Comparison of ENCODE assay signal across 22 cellular contexts in the genomic region with DNA sequence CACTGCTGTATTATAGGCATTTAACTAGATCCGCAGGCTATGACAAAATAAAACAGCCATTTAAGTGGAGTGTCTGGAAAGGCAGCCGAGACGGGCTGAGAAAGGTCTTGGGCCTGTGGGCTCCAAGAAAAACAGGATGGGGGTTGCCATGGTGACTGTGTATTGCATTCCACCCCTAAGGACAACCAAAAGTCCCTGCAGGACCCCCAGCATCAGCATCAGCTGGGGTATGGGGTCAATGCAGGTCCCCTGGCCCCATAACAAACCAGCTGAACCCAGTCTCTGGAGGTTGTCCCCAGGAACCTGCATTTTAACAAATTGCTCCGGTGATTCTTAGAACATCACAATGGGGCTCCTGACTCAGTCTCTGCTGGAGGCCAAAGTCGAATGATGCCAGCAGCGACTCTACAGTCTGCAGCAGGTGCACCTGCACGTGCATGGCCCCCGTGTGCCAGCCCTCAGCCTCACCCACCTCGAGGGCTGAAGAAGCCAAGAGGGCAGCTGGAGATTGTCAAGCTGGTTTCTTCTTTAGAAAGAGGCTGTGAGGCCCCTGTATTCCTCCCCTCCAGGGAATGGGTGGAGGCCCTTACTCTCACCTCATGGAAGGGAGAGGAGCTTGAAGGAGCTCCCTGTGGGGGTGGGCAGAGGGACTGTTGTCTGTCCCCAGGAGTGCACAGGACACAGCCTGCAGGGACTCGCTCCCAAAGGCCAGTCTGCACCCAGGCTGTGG.
"Had no signal": no experiment of that assay in that cellular context is flagged by ENCODE, and none has a peak within 500 bp of the region (broad histone marks: within the 10 kb centered on the region; RNA-seq: fewer than 3 reads in every experiment).

No MANE protein-coding gene starts in this region.

- H3K27me3 ChIP-seq: brain microvascular endothelial cell had no signal

- H3K27ac ChIP-seq: brain microvascular endothelial cell had no signal

- H3K4me3 Mint-ChIP-seq: activated B cell treated with CpG ODN at 0.5 μM for 24 hours; activated CD4-positive, alpha-beta memory T cell treated with anti-CD3 and anti-CD28 coated beads for 36 hours; activated CD4-positive, alpha-beta T cell treated with anti-CD3 and anti-CD28 coated beads, Interleukin-2, amount 10 ng/mL, durations not matched to agents 7 days and 5 days; activated naive CD4-positive, alpha-beta T cell treated with anti-CD3 and anti-CD28 coated beads for 36 hours; activated naive CD8-positive, alpha-beta T cell; activated T-cell treated with anti-CD3 and anti-CD28 coated beads, Interleukin-2, amount 50 U/mL, for 4 hours; T-helper 1 cell treated with Interleukin-12 subunit alpha and Interleukin-12 subunit beta and Interleukin-4 antibody, amounts not matched to agents 30 μg/mL and 1 μg/mL, for 36 hours had no signal

- ATAC-seq: activated T-cell treated with anti-CD3 and anti-CD28 coated beads, Interleukin-2, amount 50 U/mL, for 4 hours; PC-3 had no signal

- DNase-seq: activated B cell treated with CpG ODN at 0.5 μM for 24 hours; activated CD4-positive, alpha-beta memory T cell treated with anti-CD3 and anti-CD28 coated beads for 36 hours; activated CD4-positive, alpha-beta T cell treated with anti-CD3 and anti-CD28 coated beads for 1 hour; activated CD4-positive, alpha-beta T cell treated with anti-CD3 and anti-CD28 coated beads, Interleukin-2, amount 10 ng/mL, durations not matched to agents 7 days and 5 days; activated CD8-positive, alpha-beta memory T cell treated with anti-CD3 and anti-CD28 coated beads for 24 hours; activated effector memory CD4-positive, alpha-beta T cell treated with anti-CD3 and anti-CD28 coated beads, Interleukin-2, amount 50 U/mL, for 16 hours; activated naive CD4-positive, alpha-beta T cell treated with anti-CD3 and anti-CD28 coated beads for 36 hours; activated T-cell treated with anti-CD3 and anti-CD28 coated beads, Interleukin-2, amount 50 U/mL, for 4 hours; brain microvascular endothelial cell; Kasumi-1; KBM-7; NCI-H146; NCI-H187 treated with DMSO at 0.1 percent for 48 hours; NCI-H2081 treated with DMSO at 0.1 percent for 48 hours; NCI-H2171; NCI-H2227 treated with DMSO at 0.1 percent for 48 hours; NCI-H510A; PC-3; SHP77 treated with DMSO at 0.1 percent for 48 hours; T-helper 9 cell had no signal

- H3K9me3 Mint-ChIP-seq: activated B cell treated with CpG ODN at 0.5 μM for 24 hours; activated CD4-positive, alpha-beta memory T cell treated with anti-CD3 and anti-CD28 coated beads for 36 hours; activated CD4-positive, alpha-beta T cell treated with anti-CD3 and anti-CD28 coated beads, Interleukin-2, amount 10 ng/mL, durations not matched to agents 7 days and 5 days; activated naive CD4-positive, alpha-beta T cell treated with anti-CD3 and anti-CD28 coated beads for 36 hours; activated T-cell treated with anti-CD3 and anti-CD28 coated beads, Interleukin-2, amount 50 U/mL, for 4 hours; T-helper 1 cell treated with Interleukin-12 subunit alpha and Interleukin-12 subunit beta and Interleukin-4 antibody, amounts not matched to agents 30 μg/mL and 1 μg/mL, for 36 hours had no signal

- H3K36me3 ChIP-seq: brain microvascular endothelial cell had no signal

- H3K27ac Mint-ChIP-seq: activated B cell treated with CpG ODN at 0.5 μM for 24 hours; activated CD4-positive, alpha-beta memory T cell treated with anti-CD3 and anti-CD28 coated beads for 36 hours; activated CD4-positive, alpha-beta T cell treated with anti-CD3 and anti-CD28 coated beads, Interleukin-2, amount 10 ng/mL, durations not matched to agents 7 days and 5 days; activated naive CD4-positive, alpha-beta T cell treated with anti-CD3 and anti-CD28 coated beads for 36 hours; activated naive CD8-positive, alpha-beta T cell; T-helper 1 cell treated with Interleukin-12 subunit alpha and Interleukin-12 subunit beta and Interleukin-4 antibody, amounts not matched to agents 30 μg/mL and 1 μg/mL, for 36 hours had no signal

- H3K4me1 Mint-ChIP-seq: activated B cell treated with CpG ODN at 0.5 μM for 24 hours; activated CD4-positive, alpha-beta T cell treated with anti-CD3 and anti-CD28 coated beads, Interleukin-2, amount 10 ng/mL, durations not matched to agents 7 days and 5 days had no signal

- H3K27me3 Mint-ChIP-seq: activated B cell treated with CpG ODN at 0.5 μM for 24 hours had no signal

- H3K36me3 Mint-ChIP-seq: activated CD4-positive, alpha-beta memory T cell treated with anti-CD3 and anti-CD28 coated beads for 36 hours; activated naive CD8-positive, alpha-beta T cell had no signal
